In the genomic region with DNA sequence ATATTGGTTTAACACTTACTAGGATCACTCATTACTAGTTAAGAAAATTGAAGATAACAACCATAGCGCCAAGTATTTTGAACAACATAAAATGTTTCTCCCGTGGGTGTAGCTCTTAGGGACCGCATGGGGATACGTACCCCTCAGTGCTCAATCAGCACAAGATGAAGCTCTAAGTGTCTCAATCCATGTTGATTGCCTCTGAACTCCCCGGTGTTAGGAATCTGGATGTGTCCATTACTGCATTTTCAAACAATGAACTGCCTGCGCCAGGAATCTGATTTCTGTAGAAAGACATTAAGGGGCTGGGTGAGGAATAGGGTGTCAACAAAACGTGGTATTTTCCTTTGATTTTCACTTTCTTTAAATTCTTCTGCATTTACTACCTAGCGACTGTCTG, we compare ENCODE assay signal across 16 cellular contexts.
DNase-seq lines count a peak whose midpoint lies in the region; ATAC-seq, FAIRE-seq and TF ChIP-seq lines count a peak whose summit lies in the region.
"Had no signal": no experiment of that assay in that cellular context is flagged by ENCODE, and none has a peak within 500 bp of the region (broad histone marks: within the 10 kb centered on the region; RNA-seq: fewer than 3 reads in every experiment).

No MANE protein-coding gene starts in this region.

- no peak for ATAC-seq in HG02852 (IDR thresholded peaks at IDR 0.05; ENCODE audit: unreplicated experiment)
- ATAC-seq: HepG2 had no signal

- FAIRE-seq in H1 (lab: Jason Lieb, UNC) = no peak
- FAIRE-seq: GM19239, HepG2 had no signal

- DNase-seq in ELF-1 (ENCODE audit: low read depth, low spot score) (peak; percentile 6), H1 (ENCODE audit: low read depth in 1 of 2, low spot score in 2 of 2) (no peak), neural progenitor cell (ENCODE audit: low spot score) (peak; percentile 48), G401 (ENCODE audit: low spot score) (no peak)
- no peak for DNase-seq in activated CD4-positive, alpha-beta T cell treated with anti-CD3 and anti-CD28 coated beads, Interleukin-2, amount 50 U/mL, for 4 hours
- DNase-seq: 8988T; C1 segment of cervical spinal cord; CD4-positive, alpha-beta T cell; DMS79 treated with DMSO at 0.1 percent for 48 hours; EL; GF-D8 had no signal

- peaks cover 31% of the 10 kb centered on the region for H3K4me1 Mint-ChIP-seq in neural progenitor cell
- H3K4me1 Mint-ChIP-seq: B cell had no signal

- no peak overlapping the region for H2BK5ac ChIP-seq in H1 (ENCODE audit: low read depth, low read length)

- H3K23ac ChIP-seq in H1 (ENCODE audit: insufficient read length) = no peak overlapping the region

- H3K4me2 ChIP-seq in H1 (ENCODE audit: insufficient read depth in 1 of 2, low read depth in 2 of 2, low read length in 2 of 2) = peak overlapping the region in 1 of 2 experiments; percentile 53; a peak in 2 of 4 replicates
- H3K4me2 ChIP-seq in neural progenitor cell = peak overlapping the region; percentile 64

- H3K9me3 ChIP-seq in HUES48 (ENCODE audit: control insufficient read depth, insufficient read depth, low read length) (no peaks in the 10 kb centered on the region), H1 (ENCODE audit: insufficient read depth in 2 of 2, low read depth in 1 of 2, low read length in 1 of 2) (no peaks in the 10 kb centered on the region; a peak in 1 of 4 replicates), neural progenitor cell (ENCODE audit: low read depth) (no peaks in the 10 kb centered on the region)

- TF ChIP-seq CTCF in H1 (IDR thresholded peaks at IDR 0.05; ENCODE audit: control extremely low read depth in 1 of 3, insufficient read depth in 1 of 3, low read depth in 1 of 3, low read length in 3 of 3) (no peak), neural progenitor cell (IDR thresholded peaks at IDR 0.05) (no peak)

- H3K4me1 ChIP-seq in HUES48 (ENCODE audit: control insufficient read depth, insufficient read depth, low read length) (peaks cover 31% of the 10 kb centered on the region), H1 (replicated peaks in 1 of 4; ENCODE audit: control insufficient read depth in 3 of 4, insufficient read depth in 4 of 4, low read length in 3 of 4) (peaks cover 0 to 12% (median 4%) of the 10 kb centered on the region in 4 experiments; a peak in 4 of 7 replicates), neural progenitor cell (peaks cover 34% of the 10 kb centered on the region)

- H2BK20ac ChIP-seq in H1 (ENCODE audit: low read length) = no peak overlapping the region; the same call in 1 of the 2 replicates

- no peak overlapping the region for H3K18ac ChIP-seq in H1 (ENCODE audit: extremely low read depth, low read length)

- H2BK12ac ChIP-seq in H1 (ENCODE audit: low read depth, low read length) = 0 out of 2 replicates have a peak overlapping the region, but pooled peaks have one; percentile 60

- no peak overlapping the region for H3K56ac ChIP-seq in H1 (replicated peaks; ENCODE audit: insufficient read length, low read depth, low read length)

- H3K79me2 ChIP-seq in H1 (ENCODE audit: control insufficient read depth in 1 of 2, insufficient read depth in 2 of 2, low read length in 2 of 2) (no peaks in the 10 kb centered on the region), neural progenitor cell (ENCODE audit: low read depth) (no peaks in the 10 kb centered on the region)

- H3K4me3 ChIP-seq in HUES48 (ENCODE audit: low read depth, low read length) (peak overlapping the region; percentile 30; the same call in 1 of the 2 replicates), H1 (ENCODE audit: extremely low read depth in 1 of 4, insufficient read depth in 2 of 4, low read depth in 3 of 4, low read length in 4 of 4) (peak overlapping the region in 1 of 4 experiments; percentile 35; a peak in 1 of 8 replicates), neural progenitor cell (peak overlapping the region; percentile 14)

- no peak overlapping the region for H2BK120ac ChIP-seq in H1 (replicated peaks; ENCODE audit: low read depth, low read length)

- H3K27me3 Mint-ChIP-seq in neural progenitor cell (ENCODE audit: insufficient read depth, low read depth) = peaks cover 2% of the 10 kb centered on the region
- H3K27me3 Mint-ChIP-seq: B cell had no signal

- no peaks in the 10 kb centered on the region for H3K36me3 Mint-ChIP-seq in neural progenitor cell

- no peak for TF ChIP-seq RAD21 in H1 (IDR thresholded peaks at IDR 0.05 in 1 of 2, conservative IDR thresholded peaks at IDR 0.05 in 1 of 2; ENCODE audit: low read depth in 2 of 2, low read length in 2 of 2)

- no peak overlapping the region for H3K9ac ChIP-seq in HUES48 (ENCODE audit: low read depth, low read length)
- no peak overlapping the region for H3K9ac ChIP-seq in H1 (replicated peaks in 1 of 4; ENCODE audit: extremely low read depth in 1 of 4, low read depth in 3 of 4, low read length in 3 of 4)
- no peak overlapping the region for H3K9ac ChIP-seq in neural progenitor cell

- no peaks in the 10 kb centered on the region for H3K23me2 ChIP-seq in H1 (ENCODE audit: low read depth, low read length)

- no peak overlapping the region for H4K91ac ChIP-seq in H1 (replicated peaks; ENCODE audit: insufficient read length, low read length)

- no peak overlapping the region for H2AFZ ChIP-seq in H1 (ENCODE audit: low read length)
- peak overlapping the region; percentile 69 for H2AFZ ChIP-seq in neural progenitor cell (replicated peaks)

- H4K20me1 ChIP-seq in H1 (replicated peaks in 1 of 2; ENCODE audit: control insufficient read depth in 1 of 2, insufficient read depth in 2 of 2, low read length in 2 of 2) (no peaks in the 10 kb centered on the region), neural progenitor cell (ENCODE audit: low read depth) (no peaks in the 10 kb centered on the region)

- no peak overlapping the region for H3K27ac Mint-ChIP-seq in neural progenitor cell
- H3K27ac Mint-ChIP-seq: B cell; CD4-positive, alpha-beta T cell had no signal

- no peak for TF ChIP-seq EP300 in H1 (IDR thresholded peaks at IDR 0.05; ENCODE audit: borderline replicate concordance in 1 of 2, low read depth in 2 of 2, low read length in 2 of 2)

- H3K36me3 ChIP-seq in HUES48 (ENCODE audit: control insufficient read depth, insufficient read depth, low read length) (no peaks in the 10 kb centered on the region), H1 (ENCODE audit: control insufficient read depth in 2 of 4, insufficient read depth in 4 of 4, low read length in 3 of 4) (no peaks in the 10 kb centered on the region), neural progenitor cell (no peaks in the 10 kb centered on the region)

- H4K8ac ChIP-seq in H1 (ENCODE audit: extremely low read depth, insufficient read depth, low read length) = no peak overlapping the region

- H3K27me3 ChIP-seq in HUES48 (ENCODE audit: control insufficient read depth, insufficient read depth, low read length) (no peaks in the 10 kb centered on the region), H1 (replicated peaks in 1 of 4; ENCODE audit: control insufficient read depth in 3 of 4, extremely low read depth in 1 of 4, insufficient read depth in 3 of 4, low read length in 3 of 4) (no peaks in the 10 kb centered on the region), neural progenitor cell (no peaks in the 10 kb centered on the region)

- H3K4ac ChIP-seq in H1 (replicated peaks; ENCODE audit: insufficient read length, low read depth, low read length) = no peak overlapping the region

- in situ Hi-C loops in G401 (cut with HindIII; ENCODE audit: low sequenced_read_pairs) = no loop called here

- no peak overlapping the region for H2AK5ac ChIP-seq in H1 (ENCODE audit: low read depth, low read length)

- H3K27ac ChIP-seq in HUES48 (ENCODE audit: low read depth, low read length) = peak overlapping the region; percentile 93
- no peak overlapping the region for H3K27ac ChIP-seq in H1 (ENCODE audit: low read depth, low read length)
- H3K27ac ChIP-seq in neural progenitor cell = peak overlapping the region; percentile 8

- no peaks in the 10 kb centered on the region for H3K79me1 ChIP-seq in H1 (ENCODE audit: low read depth, low read length)

- no peak overlapping the region for H3K14ac ChIP-seq in H1 (ENCODE audit: insufficient read length)

- peaks cover 14% of the 10 kb centered on the region for H3F3A ChIP-seq in neural progenitor cell (ENCODE audit: low read depth)

- CTCF ChIA-PET in H1 (lab: Charles Lee; ENCODE audit: partially characterized antibody) = interaction anchor here (1.3 to 2.0 kb wide), 3 partner anchors 25 to 103 kb away, joined by 3 to 5 read pairs (median 5); no protein-coding TSS in a partner anchor

- H3K9me3 Mint-ChIP-seq in neural progenitor cell = no peaks in the 10 kb centered on the region
- H3K9me3 Mint-ChIP-seq: CD4-positive, alpha-beta T cell had no signal

- no peak overlapping the region for H3K4me3 Mint-ChIP-seq in neural progenitor cell
- H3K4me3 Mint-ChIP-seq: B cell; CD4-positive, alpha-beta T cell had no signal

- TF ChIP-seq POLR2A in H1 (IDR thresholded peaks at IDR 0.05; ENCODE audit: control extremely low read depth in 1 of 2, low read depth in 2 of 2, low read length in 2 of 2) = no peak

- H2BK15ac ChIP-seq in H1 (ENCODE audit: low read length) = no peak overlapping the region

- POLR2A ChIA-PET in H1 (lab: Charles Lee; ENCODE audit: partially characterized antibody) = interaction anchor here (0.8 kb wide), 1 partner anchor 98 kb away, joined by 3 read pairs; no protein-coding TSS in a partner anchor

- WGBS in H1 (ENCODE audit: extremely low coverage in 1 of 2, insufficient coverage in 1 of 2, insufficient read length in 1 of 2, insufficient replicate concordance in 2 of 2, low coverage in 1 of 2, low lambda C conversion rate in 2 of 2, missing lambda C conversion rate in 1 of 2), 2 experiments = 57% methylated on average over 8 of the region's 8 CpGs; no CpG with 5 or more reads in 1 of the 2 experiments

- H4K5ac ChIP-seq in H1 (ENCODE audit: insufficient read length, low read depth, low read length) = no peak overlapping the region

TF ChIP-seq in H1, 55 proteins besides CTCF, POLR2A, EP300 and RAD21:
- TF ChIP-seq ASH2L (IDR thresholded peaks at IDR 0.05; ENCODE audit: low read length) = no peak
- no peak for TF ChIP-seq BCL11A (IDR thresholded peaks at IDR 0.05; ENCODE audit: low read depth in 2 of 2, low read length in 2 of 2)
- TF ChIP-seq SUZ12 (IDR thresholded peaks at IDR 0.05; ENCODE audit: low read length) = no peak
- no peak for TF ChIP-seq CREB1 (IDR thresholded peaks at IDR 0.05)
- no peak for TF ChIP-seq CBX8 (IDR thresholded peaks at IDR 0.05; ENCODE audit: borderline replicate concordance, low read depth, low read length)
- TF ChIP-seq MAFK (IDR thresholded peaks at IDR 0.05; ENCODE audit: low read depth, low read length) = no peak
- TF ChIP-seq RNF2 (IDR thresholded peaks at IDR 0.05; ENCODE audit: borderline replicate concordance, low read depth, low read length, missing control alignments, poor library complexity, severe bottlenecking) = no peak
- TF ChIP-seq SIN3A (conservative IDR thresholded peaks at IDR 0.05 in 1 of 2, IDR thresholded peaks at IDR 0.05 in 1 of 2; ENCODE audit: low read depth in 1 of 2, low read length in 2 of 2) = no peak
- TF ChIP-seq, protein P1, sequence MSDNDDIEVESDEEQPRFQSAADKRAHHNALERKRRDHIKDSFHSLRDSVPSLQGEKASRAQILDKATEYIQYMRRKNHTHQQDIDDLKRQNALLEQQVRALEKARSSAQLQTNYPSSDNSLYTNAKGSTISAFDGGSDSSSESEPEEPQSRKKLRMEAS (IDR thresholded peaks at IDR 0.05) = no peak
TF ChIP-seq in H1: peak in this region for 0.

Comparison
In these comparisons a context has a peak if more than half of its experiments do, and no peak if none do; other contexts are left out.
1. DNase-seq: peak in ELF-1 (single experiment) and neural progenitor cell (single experiment); none in H1 (0 of 2), G401 (single experiment) and activated CD4-positive, alpha-beta T cell treated with anti-CD3 and anti-CD28 coated beads, Interleukin-2, amount 50 U/mL, for 4 hours (0 of 2).